In genomic region chr14:59484611-59485174, GRCh38 we compare ENCODE assay signal across 8 cellular contexts. TPM values are rescaled to one million over a fixed set of nuclear protein-coding genes. Genes with fewer than 3 reads are reported as not detected.
DNase-seq lines count a peak whose midpoint lies in the region; ATAC-seq and TF ChIP-seq lines count a peak whose summit lies in the region.

No MANE protein-coding gene starts in this region.

- peaks cover 31% of the 10 kb centered on the region for H3K4me1 ChIP-seq in SJSA1 (replicated peaks)
- peaks cover 16 to 62% (median 44%) of the 10 kb centered on the region in 3 donors for H3K4me1 ChIP-seq in esophagus squamous epithelium
- H3K4me1 ChIP-seq in neutrophil (ENCODE audit: control insufficient read depth in 1 of 2, insufficient read depth in 1 of 2, low read depth in 1 of 2, low read length in 1 of 2): peaks cover 29 to 30% of the 10 kb centered on the region in 2 experiments

- H3K27ac ChIP-seq in SJSA1 (peak overlapping the region; percentile 98), esophagus squamous epithelium (peak overlapping the region; percentile 87 to 95 (median 94)), neutrophil (peak overlapping the region; percentile 86)

- DNase-seq in AML-193 (lab: John Stamatoyannopoulos, UW) (peak; percentile 48 to 51), SJSA1 (ENCODE audit: low read depth in 1 of 2, low spot score in 2 of 2) (no peak), esophagus squamous epithelium (lab: John Stamatoyannopoulos, UW) (no peak), AG20443 (ENCODE audit: low spot score) (no peak), iPS-NIHi7 (ENCODE audit: extremely low spot score) (no peak)

- TF ChIP-seq POLR2A in esophagus squamous epithelium (IDR thresholded peaks at IDR 0.05): no peak

- H3K9me3 ChIP-seq in SJSA1 (replicated peaks) (no peaks in the 10 kb centered on the region), esophagus squamous epithelium (no peaks in the 10 kb centered on the region), neutrophil (no peaks in the 10 kb centered on the region)

- TF ChIP-seq CTCF in esophagus squamous epithelium (IDR thresholded peaks at IDR 0.05): no peak
- no peak for TF ChIP-seq CTCF in neutrophil (IDR thresholded peaks at IDR 0.05)

- ATAC-seq in GM19023 (IDR thresholded peaks at IDR 0.05; ENCODE audit: unreplicated experiment) (peak; percentile 53), HG03108 (IDR thresholded peaks at IDR 0.05; ENCODE audit: unreplicated experiment) (peak; percentile 41)

- H3K4me3 ChIP-seq in SJSA1 (peak overlapping the region; percentile 89), esophagus squamous epithelium (peak overlapping the region; percentile 58 to 93 (median 89)), neutrophil (ENCODE audit: low read depth in 1 of 2, low read length in 1 of 2) (peak overlapping the region; percentile 96 to 99)

- H3K36me3 ChIP-seq in SJSA1 (peaks cover 47% of the 10 kb centered on the region), esophagus squamous epithelium (peaks cover 0 to 24% (median 0%) of the 10 kb centered on the region in 3 donors), neutrophil (peaks cover 24% of the 10 kb centered on the region)

- WGBS in esophagus squamous epithelium, 2 donors: 0% methylated on average over 8 to 11 of the region's 35 CpGs

- intact Hi-C loops in esophagus squamous epithelium (cut with DNase I): no loop called here

- no peaks in the 10 kb centered on the region for H3K27me3 ChIP-seq in SJSA1 (replicated peaks)
- H3K27me3 ChIP-seq in esophagus squamous epithelium: no peaks in the 10 kb centered on the region
- H3K27me3 ChIP-seq in neutrophil: no peaks in the 10 kb centered on the region

RNA-seq across cellular contexts. Expression of gene JKAMP, which starts 0.4 kb away (rescaled TPM):
- 112 and 116 TPM in 2 replicates for total RNA-seq in SJSA1 (2014; rRNA removed; shearing (Covaris generic))
- total RNA-seq in esophagus squamous epithelium: 10 to 100 TPM; 17.8 to 47.4 (median 40.2) TPM

RNA-seq across cellular contexts. Expression of gene L3HYPDH, which starts 0.5 kb away (rescaled TPM):
- 58.6 and 65.9 TPM in 2 replicates for total RNA-seq in SJSA1 (2014; rRNA removed; shearing (Covaris generic))
- 10 to 100 TPM; 12.2 to 59.9 (median 21.6) TPM for total RNA-seq in esophagus squamous epithelium

RNA-seq across cellular contexts. Expression of gene GPR135, which starts 19.5 kb away (rescaled TPM):
- 1.8 and 2.7 TPM in 2 replicates for total RNA-seq in SJSA1 (2014; rRNA removed; shearing (Covaris generic))
- total RNA-seq in esophagus squamous epithelium: 1 to 10 TPM in 2 of 4 donors, under 1 TPM in 2; 0.56 to 4.4 (median 1.3) TPM

Comparison
In these comparisons a context has a peak if more than half of its experiments do, and no peak if none do; other contexts are left out.
1. DNase-seq: peak in AML-193 (2 of 2); none in SJSA1 (0 of 2), esophagus squamous epithelium (single experiment), AG20443 (single experiment) and iPS-NIHi7 (single experiment).
2. Peak in every context shown above with its lines, with median percentiles within 50 percentile points of each other: H3K27ac ChIP-seq and H3K4me3 ChIP-seq.